ENCODE assay signal across 2 cellular contexts in the genomic region with DNA sequence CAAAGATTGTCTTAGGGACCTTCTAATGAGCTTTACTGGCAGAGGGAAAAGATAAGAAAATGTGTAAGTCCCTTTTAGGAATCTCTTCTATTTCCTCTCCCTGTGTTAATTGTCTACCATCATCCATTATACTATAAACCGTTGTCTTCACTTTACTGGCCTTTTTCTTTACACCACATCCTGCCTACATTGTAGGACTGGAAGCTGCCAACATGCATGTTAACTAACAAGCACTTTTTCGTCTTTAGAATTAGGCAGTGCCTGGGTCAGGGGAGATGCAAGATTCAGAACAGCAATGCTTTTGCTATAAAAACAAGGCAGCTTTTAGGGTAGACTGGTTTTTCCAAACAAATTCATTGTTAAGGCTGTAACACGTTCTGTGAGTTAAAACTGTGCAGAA.
TF ChIP-seq lines count a peak whose summit lies in the region.

No MANE protein-coding gene starts in this region.

TF ChIP-seq in SK-N-SH, 30 proteins besides CTCF, POLR2A, EP300 and RAD21 (continued from another document):
- TF ChIP-seq RFX5 (IDR thresholded peaks at IDR 0.05; ENCODE audit: low read length) (no peak), SMC3 (IDR thresholded peaks at IDR 0.05; ENCODE audit: low read depth, low read length) (no peak), TCF12 (IDR thresholded peaks at IDR 0.05) (no peak), MEF2A (IDR thresholded peaks at IDR 0.05; ENCODE audit: borderline replicate concordance, low read depth) (no peak)

TF ChIP-seq in SK-N-SH treated with all-trans-retinoic acid at 6 μM for 48 hours, 23 proteins besides CTCF, POLR2A, EP300 and RAD21 (continued from another document):
- TF ChIP-seq, protein P1, sequence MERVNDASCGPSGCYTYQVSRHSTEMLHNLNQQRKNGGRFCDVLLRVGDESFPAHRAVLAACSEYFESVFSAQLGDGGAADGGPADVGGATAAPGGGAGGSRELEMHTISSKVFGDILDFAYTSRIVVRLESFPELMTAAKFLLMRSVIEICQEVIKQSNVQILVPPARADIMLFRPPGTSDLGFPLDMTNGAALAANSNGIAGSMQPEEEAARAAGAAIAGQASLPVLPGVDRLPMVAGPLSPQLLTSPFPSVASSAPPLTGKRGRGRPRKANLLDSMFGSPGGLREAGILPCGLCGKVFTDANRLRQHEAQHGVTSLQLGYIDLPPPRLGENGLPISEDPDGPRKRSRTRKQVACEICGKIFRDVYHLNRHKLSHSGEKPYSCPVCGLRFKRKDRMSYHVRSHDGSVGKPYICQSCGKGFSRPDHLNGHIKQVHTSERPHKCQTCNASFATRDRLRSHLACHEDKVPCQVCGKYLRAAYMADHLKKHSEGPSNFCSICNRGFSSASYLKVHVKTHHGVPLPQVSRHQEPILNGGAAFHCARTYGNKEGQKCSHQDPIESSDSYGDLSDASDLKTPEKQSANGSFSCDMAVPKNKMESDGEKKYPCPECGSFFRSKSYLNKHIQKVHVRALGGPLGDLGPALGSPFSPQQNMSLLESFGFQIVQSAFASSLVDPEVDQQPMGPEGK (CRISPR knock-in tag; IDR thresholded peaks at IDR 0.05; ENCODE audit: borderline replicate concordance): no peak
- TF ChIP-seq CSDC2 (CRISPR knock-in tag; IDR thresholded peaks at IDR 0.05): no peak
- no peak for TF ChIP-seq TCF4 (CRISPR knock-in tag; IDR thresholded peaks at IDR 0.05; ENCODE audit: borderline replicate concordance)
- no peak for TF ChIP-seq GLIS3 (CRISPR knock-in tag; IDR thresholded peaks at IDR 0.05)
- no peak for TF ChIP-seq PPARA (CRISPR knock-in tag; IDR thresholded peaks at IDR 0.05; ENCODE audit: borderline replicate concordance)
- no peak for TF ChIP-seq ISL1 (CRISPR knock-in tag; IDR thresholded peaks at IDR 0.05)
- no peak for TF ChIP-seq ZNF565 (CRISPR knock-in tag; conservative IDR thresholded peaks at IDR 0.05; ENCODE audit: low read depth)
- no peak for TF ChIP-seq ZFP3 (CRISPR knock-in tag; IDR thresholded peaks at IDR 0.05)
- TF ChIP-seq SNAI2 (CRISPR knock-in tag; IDR thresholded peaks at IDR 0.05): no peak
- no peak for TF ChIP-seq BACH2 (CRISPR knock-in tag; IDR thresholded peaks at IDR 0.05; ENCODE audit: borderline replicate concordance)
- no peak for TF ChIP-seq ZC3H10 (CRISPR knock-in tag; IDR thresholded peaks at IDR 0.05)
- TF ChIP-seq, protein P2, sequence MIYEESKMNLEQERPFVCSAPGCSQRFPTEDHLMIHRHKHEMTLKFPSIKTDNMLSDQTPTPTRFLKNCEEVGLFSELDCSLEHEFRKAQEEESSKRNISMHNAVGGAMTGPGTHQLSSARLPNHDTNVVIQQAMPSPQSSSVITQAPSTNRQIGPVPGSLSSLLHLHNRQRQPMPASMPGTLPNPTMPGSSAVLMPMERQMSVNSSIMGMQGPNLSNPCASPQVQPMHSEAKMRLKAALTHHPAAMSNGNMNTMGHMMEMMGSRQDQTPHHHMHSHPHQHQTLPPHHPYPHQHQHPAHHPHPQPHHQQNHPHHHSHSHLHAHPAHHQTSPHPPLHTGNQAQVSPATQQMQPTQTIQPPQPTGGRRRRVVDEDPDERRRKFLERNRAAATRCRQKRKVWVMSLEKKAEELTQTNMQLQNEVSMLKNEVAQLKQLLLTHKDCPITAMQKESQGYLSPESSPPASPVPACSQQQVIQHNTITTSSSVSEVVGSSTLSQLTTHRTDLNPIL (CRISPR knock-in tag; IDR thresholded peaks at IDR 0.05; ENCODE audit: low read depth): no peak
- TF ChIP-seq ZNF8 (CRISPR knock-in tag; IDR thresholded peaks at IDR 0.05): no peak
